8 cellular contexts compared by ENCODE assay signal in genomic region chr11:119091966-119092879, GRCh38. TPM values are rescaled to one million over a fixed set of nuclear protein-coding genes. Genes with fewer than 3 reads are reported as not detected.
DNase-seq lines count a peak whose midpoint lies in the region; ATAC-seq, FAIRE-seq and TF ChIP-seq lines count a peak whose summit lies in the region.

No MANE protein-coding gene starts in this region.

- H3K4me1 ChIP-seq in HepG2 (ENCODE audit: insufficient read depth, low read length), result peaks cover 45% of the 10 kb centered on the region
- H3K4me1 ChIP-seq in right lobe of liver, result peaks cover 0 to 19% (median 7%) of the 10 kb centered on the region in 4 donors
- H3K4me1 ChIP-seq in thyroid gland, result peaks cover 12 to 39% of the 10 kb centered on the region in 2 donors
- peaks cover 10% of the 10 kb centered on the region for H3K4me1 ChIP-seq in prostate gland (replicated peaks)
- H3K4me1 ChIP-seq in spleen, result peaks cover 14 to 76% (median 40%) of the 10 kb centered on the region in 6 donors

- peaks cover 29% of the 10 kb centered on the region for H3K36me3 Mint-ChIP-seq in endothelial cell (ENCODE audit: low read depth, unreplicated experiment)

- peaks cover 31% of the 10 kb centered on the region for H3K79me2 ChIP-seq in HepG2 (ENCODE audit: insufficient read depth, low read length)

- no TSS peak for BruUV-seq in HepG2 (replicated peaks; lab: Mats Ljungman, UMichigan)

- H3K27me3 ChIP-seq in HepG2 (ENCODE audit: control insufficient read depth in 1 of 2, insufficient read depth in 2 of 2, low read length in 2 of 2) (no peaks in the 10 kb centered on the region), right lobe of liver (no peaks in the 10 kb centered on the region), thyroid gland (no peaks in the 10 kb centered on the region), prostate gland (replicated peaks; ENCODE audit: insufficient read depth) (no peaks in the 10 kb centered on the region), spleen (replicated peaks in 1 of 7) (no peaks in the 10 kb centered on the region)

- H3K27ac ChIP-seq in HepG2 (ENCODE audit: extremely low read length, insufficient read depth, low read length), result peak overlapping the region; percentile 78
- no peak overlapping the region for H3K27ac ChIP-seq in right lobe of liver
- H3K27ac ChIP-seq in RWPE1, result peak overlapping the region; percentile 89
- no peak overlapping the region for H3K27ac ChIP-seq in thyroid gland
- H3K27ac ChIP-seq in prostate gland, result no peak overlapping the region
- peak overlapping the region in 3 of 8 donors; percentile 95 to 96 (median 96) for H3K27ac ChIP-seq in spleen

- WGBS in HepG2 (ENCODE audit: low lambda C conversion rate), result 94% methylated on average over 13 of the region's 13 CpGs
- 82% methylated on average over 8 of the region's 13 CpGs for WGBS in right lobe of liver (ENCODE audit: insufficient coverage, low coverage, low lambda C conversion rate, missing lambda C conversion rate)
- 74 to 81% methylated on average over 12 to 13 of the region's 13 CpGs for WGBS in thyroid gland, 2 donors
- 82% methylated on average over 13 of the region's 13 CpGs for WGBS in prostate gland
- WGBS in spleen, 5 donors, result 85 to 89% (median 87%) methylated on average over 13 of the region's 13 CpGs

- peak overlapping the region; percentile 85 for H3K4me2 ChIP-seq in HepG2 (ENCODE audit: low read depth, low read length)

- peaks cover 16% of the 10 kb centered on the region for H3K4me1 Mint-ChIP-seq in endothelial cell (ENCODE audit: unreplicated experiment)

- intact Hi-C loops in HepG2 (cut with micrococcal nuclease; ENCODE audit: unreplicated experiment) (no loop called here), right lobe of liver (cut with DNase I) (no loop called here), thyroid gland (cut with DNase I) (no loop called here), prostate gland (cut with DNase I) (loop anchor here (5.0 kb wide), 1 partner anchor 105 kb away; no protein-coding TSS in a partner anchor), spleen (cut with DNase I; ENCODE audit: low total_unique reads) (loop anchor here (10.0 kb wide), 1 partner anchor 103 kb away; no protein-coding TSS in a partner anchor)

- TF ChIP-seq POLR2A in HepG2 (IDR thresholded peaks at IDR 0.05; ENCODE audit: insufficient read depth in 1 of 2, low read depth in 2 of 2, low read length in 2 of 2) (peak; percentile 16 to 69; a peak in 2 of 4 replicates), right lobe of liver (IDR thresholded peaks at IDR 0.05) (no peak), thyroid gland (IDR thresholded peaks at IDR 0.05) (no peak), prostate gland (IDR thresholded peaks at IDR 0.05) (no peak), spleen (IDR thresholded peaks at IDR 0.05) (no peak)

- in situ Hi-C loops in HepG2 (cut with HindIII; ENCODE audit: extremely low pct_ligation_motif_present, low pct_unique_long_range_greater_than_20kb), result no loop called here

- peak overlapping the region; percentile 79 for H3K4me3 Mint-ChIP-seq in endothelial cell (ENCODE audit: unreplicated experiment)

- POLR2A ChIA-PET in HepG2 (lab: Yijun Ruan, JAX), result interaction anchor here (0.8 to 1.9 kb wide), 5 partner anchors 15 to 73 kb away, joined by 3 to 5 read pairs (median 3); partner anchors contain the start of genes C2CD2L and VPS11
- POLR2A ChIA-PET in RWPE1 (lab: Yijun Ruan, JAX; ENCODE audit: low non-redundant PET), result no interaction called here

- CTCF ChIA-PET in HepG2 (lab: Yijun Ruan, JAX; ENCODE audit: low intra/inter-chr PET ratio, low total read pairs), result no interaction called here
- CTCF ChIA-PET in RWPE1 (lab: Yijun Ruan, JAX), result interaction anchor here (0.7 kb wide), 1 partner anchor 30 kb away, joined by 3 read pairs; no protein-coding TSS in a partner anchor

- H3K27me3 Mint-ChIP-seq in endothelial cell (ENCODE audit: unreplicated experiment), result peaks cover 16% of the 10 kb centered on the region

- H3K9ac ChIP-seq in HepG2 (ENCODE audit: insufficient read depth, low read depth, low read length), result peak overlapping the region; percentile 93; the same call in 1 of the 2 replicates

- H3K9me3 Mint-ChIP-seq in endothelial cell (ENCODE audit: unreplicated experiment), result no peaks in the 10 kb centered on the region

- DNase-seq in HepG2 (ENCODE audit: low spot score), result no peak
- no peak for DNase-seq in right lobe of liver
- no peak for DNase-seq in RWPE1 (ENCODE audit: low spot score)
- DNase-seq in endothelial cell (ENCODE audit: low spot score), result no peak
- peak; percentile 30 to 66 for DNase-seq in thyroid gland
- DNase-seq in effector CD4-positive, alpha-beta T cell, result no peak
- DNase-seq in prostate gland (ENCODE audit: low spot score), result no peak
- DNase-seq in spleen, result no peak

- peaks cover 16% of the 10 kb centered on the region for H4K20me1 ChIP-seq in HepG2 (ENCODE audit: insufficient read depth, low read length)

- ATAC-seq in HepG2 (no peak), right lobe of liver (no peak)

- no peak for TF ChIP-seq RAD21 in HepG2 (CRISPR knock-in tag; IDR thresholded peaks at IDR 0.05)

- H3K9me3 ChIP-seq in HepG2 (ENCODE audit: low read length) (no peaks in the 10 kb centered on the region), right lobe of liver (no peaks in the 10 kb centered on the region), thyroid gland (no peaks in the 10 kb centered on the region), prostate gland (no peaks in the 10 kb centered on the region), spleen (no peaks in the 10 kb centered on the region)

- TF ChIP-seq EP300 in HepG2 (IDR thresholded peaks at IDR 0.05; ENCODE audit: low read depth in 2 of 2, low read length in 2 of 2) (no peak), HepG2 (CRISPR knock-in tag; IDR thresholded peaks at IDR 0.05; ENCODE audit: borderline replicate concordance) (no peak)

- H2AFZ ChIP-seq in HepG2 (ENCODE audit: low read length), result no peak overlapping the region

- H3K27ac Mint-ChIP-seq in endothelial cell (ENCODE audit: unreplicated experiment), result no peak overlapping the region

- H3K4me3 ChIP-seq in HepG2 (replicated peaks in 1 of 3; ENCODE audit: insufficient read depth in 1 of 3, low read depth in 2 of 3, low read length in 3 of 3) (peak overlapping the region in 1 of 3 experiments; percentile 93; a peak in 3 of 6 replicates), right lobe of liver (no peak overlapping the region), thyroid gland (replicated peaks in 1 of 3) (no peak overlapping the region), prostate gland (no peak overlapping the region), spleen (peak overlapping the region in 3 of 8 donors; percentile 0 to 83 (median 1))

- H3K36me3 ChIP-seq in HepG2 (replicated peaks in 1 of 2; ENCODE audit: control insufficient read depth in 1 of 2, insufficient read depth in 2 of 2, low read length in 2 of 2) (peaks cover 4 to 26% of the 10 kb centered on the region in 2 experiments; a peak in 4 of 5 replicates), right lobe of liver (peaks cover 0 to 8% (median 2%) of the 10 kb centered on the region in 4 donors), thyroid gland (peaks cover 0 to 2% of the 10 kb centered on the region in 2 donors), prostate gland (no peaks in the 10 kb centered on the region), spleen (peaks cover 0 to 29% (median 8%) of the 10 kb centered on the region in 6 donors)

- TF ChIP-seq CTCF in HepG2 (CRISPR knock-in tag; IDR thresholded peaks at IDR 0.05) (no peak), right lobe of liver (IDR thresholded peaks at IDR 0.05) (no peak), RWPE1 (conservative IDR thresholded peaks at IDR 0.05; ENCODE audit: low read depth) (no peak), endothelial cell (IDR thresholded peaks at IDR 0.05; ENCODE audit: unreplicated experiment) (no peak), thyroid gland (IDR thresholded peaks at IDR 0.05) (no peak), prostate gland (IDR thresholded peaks at IDR 0.05) (no peak), spleen (IDR thresholded peaks at IDR 0.05 in 8 of 11, conservative IDR thresholded peaks at IDR 0.05 in 3 of 11) (no peak)

- FAIRE-seq in HepG2 (lab: Jason Lieb, UNC), result no peak

RNA-seq across cellular contexts. Expression of gene HMBS, which starts 7.5 kb away (rescaled TPM):
- total RNA-seq in HepG2 (2016; rRNA removed; fragmentation: Illumina TruSeq; extraction: Trizol), result 9.4 and 14.0 TPM in 2 replicates
- 11.3 and 12.0 TPM in 2 replicates for total RNA-seq in HepG2 (2016; cell fraction: cytosol; rRNA removed; fragmentation: Illumina TruSeq; extraction: Trizol; ENCODE audit: low read depth)
- total RNA-seq in HepG2 (2016; cell fraction: insoluble cytoplasmic fraction; rRNA removed; fragmentation: Illumina TruSeq; extraction: Trizol), result 10.3 and 11.8 TPM in 2 replicates
- total RNA-seq in HepG2 (2016; cell fraction: membrane; rRNA removed; fragmentation: Illumina TruSeq; extraction: Trizol), result 17.7 and 22.9 TPM in 2 replicates
- total RNA-seq in HepG2 (2016; cell fraction: nucleus; rRNA removed; fragmentation: Illumina TruSeq; extraction: Trizol), result 19.9 and 22.9 TPM in 2 replicates
- 46.8 and 46.9 TPM in 2 replicates for polyA plus RNA-seq in HepG2 (2011; rRNA removed)
- polyA plus RNA-seq in HepG2 (2011; cell fraction: cytosol; rRNA removed), result 36.8 and 52.6 TPM in 2 replicates
- 114 and 141 TPM in 2 replicates for polyA plus RNA-seq in HepG2 (2011; cell fraction: nucleus; rRNA removed)
- polyA plus RNA-seq in HepG2 (2012), result 25.3 and 27.5 TPM in 2 replicates
- polyA plus RNA-seq in HepG2 (2016; cell fraction: cytosol; fragmentation: Illumina TruSeq; extraction: Trizol; ENCODE audit: low read depth), result 41.8 and 50.4 TPM in 2 replicates
- polyA plus RNA-seq in HepG2 (2016; cell fraction: insoluble cytoplasmic fraction; fragmentation: Illumina TruSeq; extraction: Trizol; ENCODE audit: low read depth), result 59.7 and 64.5 TPM in 2 replicates
- polyA plus RNA-seq in HepG2 (2016; cell fraction: membrane; fragmentation: Illumina TruSeq; extraction: Trizol; ENCODE audit: low read depth), result 48.2 and 57.5 TPM in 2 replicates
- polyA plus RNA-seq in HepG2 (2016; cell fraction: nucleus; fragmentation: Illumina TruSeq; extraction: Trizol; ENCODE audit: insufficient read depth, low read depth), result 85.4 and 92.8 TPM in 2 replicates
- polyA minus RNA-seq in HepG2 (2011; rRNA and poly(A)+ RNA removed; ENCODE audit: low replicate concordance), result 40.3 and 66.3 TPM in 2 replicates
- polyA minus RNA-seq in HepG2 (2011; cell fraction: cytosol; rRNA and poly(A)+ RNA removed), result 14.4 and 18.5 TPM in 2 replicates
- polyA minus RNA-seq in HepG2 (2011; cell fraction: nucleus; rRNA and poly(A)+ RNA removed), result 22.6 and 26.1 TPM in 2 replicates
- total RNA-seq in right lobe of liver, result 10 to 100 TPM; 11.3 to 35.3 (median 14.6) TPM
- 13.6 TPM for total RNA-seq in endothelial cell (ENCODE audit: unreplicated experiment)
- total RNA-seq in thyroid gland, result 10 to 100 TPM; 10.7 to 24.3 (median 19.7) TPM
- 10 to 100 TPM in 1 of 2 donors, 1 to 10 TPM in 1; 9.2 to 14.3 TPM for total RNA-seq in prostate gland
- total RNA-seq in spleen, result 10 to 100 TPM in 6 of 7 donors, 1 to 10 TPM in 1; 7.4 to 42.6 (median 14.1) TPM
- polyA plus RNA-seq in spleen, result 10 to 100 TPM; 22.8 to 42.0 (median 23.3) TPM

RNA-seq across cellular contexts. Expression of gene DPAGT1, which starts 9.4 kb away (rescaled TPM):
- 15.1 and 37.6 TPM in 2 replicates for total RNA-seq in HepG2 (2016; rRNA removed; fragmentation: Illumina TruSeq; extraction: Trizol)
- total RNA-seq in HepG2 (2016; cell fraction: cytosol; rRNA removed; fragmentation: Illumina TruSeq; extraction: Trizol; ENCODE audit: low read depth), result 9.0 and 10.4 TPM in 2 replicates
- total RNA-seq in HepG2 (2016; cell fraction: insoluble cytoplasmic fraction; rRNA removed; fragmentation: Illumina TruSeq; extraction: Trizol), result 13.6 and 37.2 TPM in 2 replicates
- total RNA-seq in HepG2 (2016; cell fraction: membrane; rRNA removed; fragmentation: Illumina TruSeq; extraction: Trizol), result 11.6 and 12.3 TPM in 2 replicates
- total RNA-seq in HepG2 (2016; cell fraction: nucleus; rRNA removed; fragmentation: Illumina TruSeq; extraction: Trizol), result 44.3 and 47.6 TPM in 2 replicates
- 63.9 and 70.7 TPM in 2 replicates for polyA plus RNA-seq in HepG2 (2011; rRNA removed)
- polyA plus RNA-seq in HepG2 (2011; cell fraction: cytosol; rRNA removed), result 58.3 and 83.9 TPM in 2 replicates
- 188 and 198 TPM in 2 replicates for polyA plus RNA-seq in HepG2 (2011; cell fraction: nucleus; rRNA removed)
- polyA plus RNA-seq in HepG2 (2012), result 29.8 and 34.0 TPM in 2 replicates
- polyA plus RNA-seq in HepG2 (2016; cell fraction: cytosol; fragmentation: Illumina TruSeq; extraction: Trizol; ENCODE audit: low read depth), result 7.4 and 9.5 TPM in 2 replicates
- polyA plus RNA-seq in HepG2 (2016; cell fraction: insoluble cytoplasmic fraction; fragmentation: Illumina TruSeq; extraction: Trizol; ENCODE audit: low read depth), result 22.6 and 25.1 TPM in 2 replicates
- 11.7 and 14.0 TPM in 2 replicates for polyA plus RNA-seq in HepG2 (2016; cell fraction: membrane; fragmentation: Illumina TruSeq; extraction: Trizol; ENCODE audit: low read depth)
- polyA plus RNA-seq in HepG2 (2016; cell fraction: nucleus; fragmentation: Illumina TruSeq; extraction: Trizol; ENCODE audit: insufficient read depth, low read depth), result 111 TPM in 2 replicates
- 144 and 162 TPM in 2 replicates for polyA minus RNA-seq in HepG2 (2011; rRNA and poly(A)+ RNA removed; ENCODE audit: low replicate concordance)
- polyA minus RNA-seq in HepG2 (2011; cell fraction: cytosol; rRNA and poly(A)+ RNA removed), result 27.4 and 33.9 TPM in 2 replicates
- polyA minus RNA-seq in HepG2 (2011; cell fraction: nucleus; rRNA and poly(A)+ RNA removed), result 47.9 and 50.1 TPM in 2 replicates
- 10 to 100 TPM; 29.8 to 55.5 (median 41.6) TPM for total RNA-seq in right lobe of liver
- 53.2 TPM for total RNA-seq in endothelial cell (ENCODE audit: unreplicated experiment)
- total RNA-seq in thyroid gland, result 10 to 100 TPM; 29.8 to 42.8 (median 38.7) TPM
- 10 to 100 TPM; 39.6 to 49.6 TPM for total RNA-seq in prostate gland
- total RNA-seq in spleen, result 10 to 100 TPM; 27.7 to 58.9 (median 37.3) TPM
- 10 to 100 TPM; 20.7 to 28.9 (median 26.4) TPM for polyA plus RNA-seq in spleen

RNA-seq across cellular contexts. Expression of gene C2CD2L, which starts 14.9 kb away (rescaled TPM):
- total RNA-seq in HepG2 (2016; rRNA removed; fragmentation: Illumina TruSeq; extraction: Trizol) (1.2 and 3.7 TPM in 2 replicates), right lobe of liver (1 to 10 TPM; 5.4 to 9.7 (median 6.5) TPM), endothelial cell (ENCODE audit: unreplicated experiment) (11.7 TPM), thyroid gland (1 to 10 TPM; 6.7 to 8.9 (median 7.9) TPM), prostate gland (1 to 10 TPM; 5.1 to 9.0 TPM), spleen (10 to 100 TPM; 15.2 to 19.6 (median 17.6) TPM)
- 0.79 and 1.4 TPM in 2 replicates for total RNA-seq in HepG2 (2016; cell fraction: cytosol; rRNA removed; fragmentation: Illumina TruSeq; extraction: Trizol; ENCODE audit: low read depth)
- 1.5 and 3.1 TPM in 2 replicates for total RNA-seq in HepG2 (2016; cell fraction: insoluble cytoplasmic fraction; rRNA removed; fragmentation: Illumina TruSeq; extraction: Trizol)
- 1.6 and 1.9 TPM in 2 replicates for total RNA-seq in HepG2 (2016; cell fraction: membrane; rRNA removed; fragmentation: Illumina TruSeq; extraction: Trizol)
- total RNA-seq in HepG2 (2016; cell fraction: nucleus; rRNA removed; fragmentation: Illumina TruSeq; extraction: Trizol), result 5.6 and 5.7 TPM in 2 replicates
- polyA plus RNA-seq in HepG2 (2011; rRNA removed) (5.5 and 6.0 TPM in 2 replicates), spleen (10 to 100 TPM in 1 of 3 donors, 1 to 10 TPM in 2; 5.8 to 13.3 (median 9.8) TPM)
- 3.1 and 3.8 TPM in 2 replicates for polyA plus RNA-seq in HepG2 (2011; cell fraction: cytosol; rRNA removed)
- 19.5 and 20.9 TPM in 2 replicates for polyA plus RNA-seq in HepG2 (2011; cell fraction: nucleus; rRNA removed)
- 3.6 and 6.9 TPM in 2 replicates for polyA plus RNA-seq in HepG2 (2012)
- 0.15 and 0.31 TPM in 2 replicates for polyA plus RNA-seq in HepG2 (2016; cell fraction: cytosol; fragmentation: Illumina TruSeq; extraction: Trizol; ENCODE audit: low read depth)
- 1.6 and 2.4 TPM in 2 replicates for polyA plus RNA-seq in HepG2 (2016; cell fraction: insoluble cytoplasmic fraction; fragmentation: Illumina TruSeq; extraction: Trizol; ENCODE audit: low read depth)
- 1.5 TPM in 2 replicates for polyA plus RNA-seq in HepG2 (2016; cell fraction: membrane; fragmentation: Illumina TruSeq; extraction: Trizol; ENCODE audit: low read depth)
- polyA plus RNA-seq in HepG2 (2016; cell fraction: nucleus; fragmentation: Illumina TruSeq; extraction: Trizol; ENCODE audit: insufficient read depth, low read depth), result 13.0 and 14.1 TPM in 2 replicates
- 12.9 and 18.4 TPM in 2 replicates for polyA minus RNA-seq in HepG2 (2011; rRNA and poly(A)+ RNA removed; ENCODE audit: low replicate concordance)
- 2.0 and 5.5 TPM in 2 replicates for polyA minus RNA-seq in HepG2 (2011; cell fraction: cytosol; rRNA and poly(A)+ RNA removed)
- 10.0 and 17.3 TPM in 2 replicates for polyA minus RNA-seq in HepG2 (2011; cell fraction: nucleus; rRNA and poly(A)+ RNA removed)

RNA-seq across cellular contexts. Expression of gene VPS11, which starts 24.6 kb away (rescaled TPM):
- 21.6 and 23.3 TPM in 2 replicates for total RNA-seq in HepG2 (2016; rRNA removed; fragmentation: Illumina TruSeq; extraction: Trizol)
- 6.4 and 6.5 TPM in 2 replicates for total RNA-seq in HepG2 (2016; cell fraction: cytosol; rRNA removed; fragmentation: Illumina TruSeq; extraction: Trizol; ENCODE audit: low read depth)
- total RNA-seq in HepG2 (2016; cell fraction: insoluble cytoplasmic fraction; rRNA removed; fragmentation: Illumina TruSeq; extraction: Trizol), result 21.3 and 22.8 TPM in 2 replicates
- total RNA-seq in HepG2 (2016; cell fraction: membrane; rRNA removed; fragmentation: Illumina TruSeq; extraction: Trizol), result 9.2 and 11.1 TPM in 2 replicates
- total RNA-seq in HepG2 (2016; cell fraction: nucleus; rRNA removed; fragmentation: Illumina TruSeq; extraction: Trizol), result 21.4 and 23.5 TPM in 2 replicates
- polyA plus RNA-seq in HepG2 (2011; rRNA removed), result 13.7 and 18.9 TPM in 2 replicates
- 9.2 and 10.9 TPM in 2 replicates for polyA plus RNA-seq in HepG2 (2011; cell fraction: cytosol; rRNA removed)
- polyA plus RNA-seq in HepG2 (2011; cell fraction: nucleus; rRNA removed), result 37.3 and 44.1 TPM in 2 replicates
- polyA plus RNA-seq in HepG2 (2012), result 15.7 and 19.6 TPM in 2 replicates
- polyA plus RNA-seq in HepG2 (2016; cell fraction: cytosol; fragmentation: Illumina TruSeq; extraction: Trizol; ENCODE audit: low read depth), result 4.7 and 5.9 TPM in 2 replicates
- polyA plus RNA-seq in HepG2 (2016; cell fraction: insoluble cytoplasmic fraction; fragmentation: Illumina TruSeq; extraction: Trizol; ENCODE audit: low read depth), result 21.2 and 24.0 TPM in 2 replicates
- 7.4 and 8.7 TPM in 2 replicates for polyA plus RNA-seq in HepG2 (2016; cell fraction: membrane; fragmentation: Illumina TruSeq; extraction: Trizol; ENCODE audit: low read depth)
- 43.3 and 60.4 TPM in 2 replicates for polyA plus RNA-seq in HepG2 (2016; cell fraction: nucleus; fragmentation: Illumina TruSeq; extraction: Trizol; ENCODE audit: insufficient read depth, low read depth)
- 22.7 and 23.9 TPM in 2 replicates for polyA minus RNA-seq in HepG2 (2011; rRNA and poly(A)+ RNA removed; ENCODE audit: low replicate concordance)
- 8.7 and 13.0 TPM in 2 replicates for polyA minus RNA-seq in HepG2 (2011; cell fraction: cytosol; rRNA and poly(A)+ RNA removed)
- 23.0 and 26.8 TPM in 2 replicates for polyA minus RNA-seq in HepG2 (2011; cell fraction: nucleus; rRNA and poly(A)+ RNA removed)
- 10 to 100 TPM in 4 of 6 experiments, 1 to 10 TPM in 2; 8.5 to 18.3 (median 11.3) TPM for total RNA-seq in right lobe of liver
- total RNA-seq in endothelial cell (ENCODE audit: unreplicated experiment), result 32.7 TPM
- 10 to 100 TPM; 40.3 to 64.4 (median 47.4) TPM for total RNA-seq in thyroid gland
- 10 to 100 TPM; 41.1 to 49.1 TPM for total RNA-seq in prostate gland
- total RNA-seq in spleen, result 10 to 100 TPM; 30.1 to 48.7 (median 44.8) TPM
- polyA plus RNA-seq in spleen, result 10 to 100 TPM; 41.8 to 66.7 (median 42.4) TPM

RNA-seq across cellular contexts. Expression of gene HINFP, which starts 29.2 kb away (rescaled TPM):
- total RNA-seq in HepG2 (2016; rRNA removed; fragmentation: Illumina TruSeq; extraction: Trizol), result 13.3 and 15.1 TPM in 2 replicates
- total RNA-seq in HepG2 (2016; cell fraction: cytosol; rRNA removed; fragmentation: Illumina TruSeq; extraction: Trizol; ENCODE audit: low read depth), result 19.3 and 21.2 TPM in 2 replicates
- total RNA-seq in HepG2 (2016; cell fraction: insoluble cytoplasmic fraction; rRNA removed; fragmentation: Illumina TruSeq; extraction: Trizol), result 13.0 and 15.1 TPM in 2 replicates
- 11.9 and 13.6 TPM in 2 replicates for total RNA-seq in HepG2 (2016; cell fraction: membrane; rRNA removed; fragmentation: Illumina TruSeq; extraction: Trizol)
- total RNA-seq in HepG2 (2016; cell fraction: nucleus; rRNA removed; fragmentation: Illumina TruSeq; extraction: Trizol), result 14.0 and 18.0 TPM in 2 replicates
- 21.4 and 27.5 TPM in 2 replicates for polyA plus RNA-seq in HepG2 (2011; rRNA removed)
- polyA plus RNA-seq in HepG2 (2011; cell fraction: cytosol; rRNA removed), result 15.9 and 17.5 TPM in 2 replicates
- polyA plus RNA-seq in HepG2 (2011; cell fraction: nucleus; rRNA removed), result 47.6 and 50.8 TPM in 2 replicates
- 8.2 and 13.4 TPM in 2 replicates for polyA plus RNA-seq in HepG2 (2012)
- polyA plus RNA-seq in HepG2 (2016; cell fraction: cytosol; fragmentation: Illumina TruSeq; extraction: Trizol; ENCODE audit: low read depth), result 2.5 and 2.6 TPM in 2 replicates
- 14.5 and 17.5 TPM in 2 replicates for polyA plus RNA-seq in HepG2 (2016; cell fraction: insoluble cytoplasmic fraction; fragmentation: Illumina TruSeq; extraction: Trizol; ENCODE audit: low read depth)
- 4.6 and 5.7 TPM in 2 replicates for polyA plus RNA-seq in HepG2 (2016; cell fraction: membrane; fragmentation: Illumina TruSeq; extraction: Trizol; ENCODE audit: low read depth)
- polyA plus RNA-seq in HepG2 (2016; cell fraction: nucleus; fragmentation: Illumina TruSeq; extraction: Trizol; ENCODE audit: insufficient read depth, low read depth), result 29.7 and 32.0 TPM in 2 replicates
- polyA minus RNA-seq in HepG2 (2011; rRNA and poly(A)+ RNA removed; ENCODE audit: low replicate concordance), result 40.6 and 44.8 TPM in 2 replicates
- polyA minus RNA-seq in HepG2 (2011; cell fraction: cytosol; rRNA and poly(A)+ RNA removed), result 12.8 and 13.3 TPM in 2 replicates
- 32.8 and 34.8 TPM in 2 replicates for polyA minus RNA-seq in HepG2 (2011; cell fraction: nucleus; rRNA and poly(A)+ RNA removed)
- 10 to 100 TPM in 4 of 6 experiments, 1 to 10 TPM in 2; 6.4 to 13.6 (median 10.7) TPM for total RNA-seq in right lobe of liver
- total RNA-seq in endothelial cell (ENCODE audit: unreplicated experiment), result 33.6 TPM
- total RNA-seq in thyroid gland, result 10 to 100 TPM; 24.0 to 37.7 (median 33.2) TPM
- 10 to 100 TPM; 22.1 to 41.7 TPM for total RNA-seq in prostate gland
- 10 to 100 TPM; 30.4 to 40.7 (median 34.3) TPM for total RNA-seq in spleen
- 10 to 100 TPM; 12.8 to 19.6 (median 13.4) TPM for polyA plus RNA-seq in spleen

Comparison
In these comparisons a context has a peak if more than half of its experiments do, and no peak if none do; other contexts are left out.
1. H3K27ac ChIP-seq: peak in HepG2 (single experiment) and RWPE1 (single experiment); none in right lobe of liver (0 of 3), thyroid gland (0 of 3) and prostate gland (0 of 2).
2. POLR2A ChIP-seq: peak in HepG2 (2 of 2); none in right lobe of liver (single experiment), thyroid gland (0 of 2), prostate gland (single experiment) and spleen (0 of 3).
3. DNase-seq: peak in thyroid gland (2 of 2); none in HepG2 (single experiment), right lobe of liver (0 of 3), RWPE1 (single experiment), endothelial cell (single experiment), effector CD4-positive, alpha-beta T cell (single experiment), prostate gland (single experiment) and spleen (single experiment).
4. intact Hi-C loops: an anchor here in prostate gland (5.0 kb wide) and spleen (10.0 kb wide); none called in HepG2, right lobe of liver and thyroid gland.